Comparison of ENCODE assay signal across 15 cellular contexts in genomic region chr3:88467191-88467590, GRCh38.
DNase-seq lines count a peak whose midpoint lies in the region; ATAC-seq and TF ChIP-seq lines count a peak whose summit lies in the region.
"Had no signal": no experiment of that assay in that cellular context is flagged by ENCODE, and none has a peak within 500 bp of the region (broad histone marks: within the 10 kb centered on the region; RNA-seq: fewer than 3 reads in every experiment).

No MANE protein-coding gene starts in this region.

- H4K20me1 ChIP-seq in H9 (ENCODE audit: control insufficient read depth, insufficient read depth, insufficient read length) = no peaks in the 10 kb centered on the region

- H3K18ac ChIP-seq in H9 (ENCODE audit: insufficient read length, low read depth, low read length) = no peak overlapping the region

- H3K4me2 ChIP-seq in H9 (ENCODE audit: insufficient read depth, insufficient read length, low read length) = no peak overlapping the region

- no CpG with 5 or more reads among the region's 5 CpGs for WGBS in H9 (ENCODE audit: extremely low coverage, insufficient read length, low lambda C conversion rate)

- H3K27ac Mint-ChIP-seq in H9 = no peak overlapping the region
- H3K27ac Mint-ChIP-seq: CD4-positive, CD25-positive, alpha-beta regulatory T cell; CD8-positive, alpha-beta memory T cell had no signal

- no peak overlapping the region for H2BK12ac ChIP-seq in H9 (ENCODE audit: insufficient read length, low read depth, low read length)

- H3K4me1 ChIP-seq in H9 (ENCODE audit: insufficient read depth, low read length) (no peaks in the 10 kb centered on the region), colonic mucosa (no peaks in the 10 kb centered on the region)
- H3K4me1 ChIP-seq: BE2C had no signal

- no peak overlapping the region for H4K91ac ChIP-seq in H9 (ENCODE audit: insufficient read length, low read depth, low read length)

- no peaks in the 10 kb centered on the region for H3K9me3 ChIP-seq in H9 (ENCODE audit: control insufficient read depth, low read depth, low read length)
- H3K9me3 ChIP-seq in colonic mucosa = no peaks in the 10 kb centered on the region
- H3K9me3 ChIP-seq: BE2C had no signal

- no peak overlapping the region for H3K4me3 Mint-ChIP-seq in H9
- H3K4me3 Mint-ChIP-seq: CD4-positive, CD25-positive, alpha-beta regulatory T cell; CD8-positive, alpha-beta memory T cell had no signal

- H2AK5ac ChIP-seq in H9 (ENCODE audit: insufficient read length, low read length) = no peak overlapping the region

- H4K5ac ChIP-seq in H9 (ENCODE audit: insufficient read length, low read depth, low read length) = no peak overlapping the region

- H2AFZ ChIP-seq in H9 (ENCODE audit: low read length) = no peak overlapping the region

- peak; percentile 26 for DNase-seq in H9
- no peak for DNase-seq in brain microvascular endothelial cell
- DNase-seq in iPS-NIHi7 (ENCODE audit: extremely low spot score) = peak; percentile 28
- no peak for DNase-seq in islet precursor cell
- no peak for DNase-seq in colonic mucosa
- DNase-seq: ACHN; BE2C; C1 segment of cervical spinal cord; CD4-positive, CD25-positive, alpha-beta regulatory T cell; CD8-positive, alpha-beta memory T cell; DMS79 treated with DMSO at 0.1 percent for 48 hours; KG1 had no signal

- H3K14ac ChIP-seq in H9 (ENCODE audit: insufficient read depth, low read length) = no peak overlapping the region

- H2BK5ac ChIP-seq in H9 (ENCODE audit: insufficient read length, low read length) = no peak overlapping the region

- no peak overlapping the region for H3K56ac ChIP-seq in H9 (ENCODE audit: insufficient read length, low read depth, low read length)

- peak; percentile 56 for TF ChIP-seq CTCF in H9 (conservative IDR thresholded peaks at IDR 0.05)
- TF ChIP-seq CTCF in brain microvascular endothelial cell (IDR thresholded peaks at IDR 0.05; ENCODE audit: low read depth, low read length, missing control alignments) = peak; percentile 25
- TF ChIP-seq CTCF in colonic mucosa (IDR thresholded peaks at IDR 0.05) = no peak

- H3K36me3 Mint-ChIP-seq in H9 (ENCODE audit: insufficient read depth in 1 of 3, low read depth in 3 of 3) = peaks cover 0 to 1% (median 0%) of the 10 kb centered on the region in 3 experiments; a peak in 1 of 7 replicates
- H3K36me3 Mint-ChIP-seq: CD4-positive, CD25-positive, alpha-beta regulatory T cell; CD8-positive, alpha-beta memory T cell had no signal

- in situ Hi-C loops in brain microvascular endothelial cell (cut with HindIII; ENCODE audit: low pct_ligation_motif_present, low sequenced_read_pairs) = no loop called here

- H3K27me3 Mint-ChIP-seq in H9 (ENCODE audit: low read depth) = no peaks in the 10 kb centered on the region; the same call in 1 of the 2 replicates
- H3K27me3 Mint-ChIP-seq: CD4-positive, CD25-positive, alpha-beta regulatory T cell; CD8-positive, alpha-beta memory T cell had no signal

- no peak overlapping the region for H3K4ac ChIP-seq in H9 (ENCODE audit: low read depth, low read length)

- no peak overlapping the region for H3T11ph ChIP-seq in H9 (ENCODE audit: low read length)

- H2BK20ac ChIP-seq in H9 (ENCODE audit: low read depth, low read length, poor library complexity, severe bottlenecking) = no peak overlapping the region

- H3K27ac ChIP-seq in H9 (ENCODE audit: insufficient read length, low read depth, low read length) = no peak overlapping the region
- H3K27ac ChIP-seq in brain microvascular endothelial cell = no peak overlapping the region
- no peak overlapping the region for H3K27ac ChIP-seq in colonic mucosa

- no peak overlapping the region for H3K23ac ChIP-seq in H9 (ENCODE audit: insufficient read length, low read depth, low read length)

- H3K27me3 ChIP-seq in H9 (ENCODE audit: insufficient read depth, low read length) = no peaks in the 10 kb centered on the region
- no peaks in the 10 kb centered on the region for H3K27me3 ChIP-seq in brain microvascular endothelial cell (replicated peaks)
- no peaks in the 10 kb centered on the region for H3K27me3 ChIP-seq in colonic mucosa
- H3K27me3 ChIP-seq: BE2C had no signal

- no peak overlapping the region for H2BK15ac ChIP-seq in H9 (ENCODE audit: low read depth, low read length)

- H3K9ac ChIP-seq in H9 (ENCODE audit: extremely low read depth, insufficient read length, low read length) = no peak overlapping the region
- H3K9ac ChIP-seq in colonic mucosa (ENCODE audit: low read depth in 2 of 2, low read length in 2 of 2) = no peak overlapping the region

- H3K36me3 ChIP-seq in brain microvascular endothelial cell (replicated peaks) (no peaks in the 10 kb centered on the region), colonic mucosa (no peaks in the 10 kb centered on the region)
- H3K36me3 ChIP-seq: BE2C had no signal

- no peaks in the 10 kb centered on the region for H3K79me1 ChIP-seq in H9 (ENCODE audit: insufficient read depth, low read depth, low read length, poor library complexity, severe bottlenecking)

- intact Hi-C loops in colonic mucosa (cut with DNase I) = no loop called here

- H4K8ac ChIP-seq in H9 (replicated peaks; ENCODE audit: insufficient read length, low read depth, low read length) = no peak overlapping the region

- H2BK120ac ChIP-seq in H9 (ENCODE audit: low read depth, low read length, poor library complexity, severe bottlenecking) = no peak overlapping the region

- no peaks in the 10 kb centered on the region for H3K23me2 ChIP-seq in H9 (ENCODE audit: insufficient read length, low read depth, low read length, poor library complexity, severe bottlenecking)

- ATAC-seq in GM19395 (IDR thresholded peaks at IDR 0.05; ENCODE audit: unreplicated experiment) (no peak), HG03460 (IDR thresholded peaks at IDR 0.05; ENCODE audit: unreplicated experiment) (no peak)
- ATAC-seq: GM12878 had no signal

- no peaks in the 10 kb centered on the region for H3K4me1 Mint-ChIP-seq in H9
- H3K4me1 Mint-ChIP-seq: CD4-positive, CD25-positive, alpha-beta regulatory T cell; CD8-positive, alpha-beta memory T cell had no signal

- H3K9me3 Mint-ChIP-seq in H9 = peaks cover 3 to 4% of the 10 kb centered on the region in 2 experiments; a peak in 2 of 5 replicates

- H3K4me3 ChIP-seq in brain microvascular endothelial cell (ENCODE audit: low read depth, low read length) (no peak overlapping the region), colonic mucosa (no peak overlapping the region)
- H3K4me3 ChIP-seq: GM12878 had no signal

- H3K79me2 ChIP-seq in H9 (ENCODE audit: insufficient read depth, low read length) = no peaks in the 10 kb centered on the region

Comparison
In these comparisons a context has a peak if more than half of its experiments do, and no peak if none do; other contexts are left out.
1. DNase-seq: peak in H9 (single experiment) and iPS-NIHi7 (single experiment); none in brain microvascular endothelial cell (single experiment), islet precursor cell (single experiment) and colonic mucosa (single experiment).